ENCODE assay signal across 18 cellular contexts in genomic region chr3:11554666-11555065, GRCh38.
DNase-seq lines count a peak whose midpoint lies in the region; ATAC-seq and TF ChIP-seq lines count a peak whose summit lies in the region.
"Had no signal": no experiment of that assay in that cellular context is flagged by ENCODE, and none has a peak within 500 bp of the region (broad histone marks: within the 10 kb centered on the region; RNA-seq: fewer than 3 reads in every experiment).

No MANE protein-coding gene starts in this region.

- H3K9me3 Mint-ChIP-seq in activated CD8-positive, alpha-beta T cell treated with anti-CD3 and anti-CD28 coated beads, Interleukin-2, amount 10 ng/mL, durations not matched to agents 7 days and 5 days (ENCODE audit: insufficient read depth) = no peaks in the 10 kb centered on the region
- H3K9me3 Mint-ChIP-seq: activated T-helper 2 cell treated with anti-CD3 and anti-CD28 coated beads, Interferon-gamma antibody, Interleukin-2, Interleukin-4, amounts not matched to agents 10 μg/mL and 5 μg/mL and 100 μg/mL, durations not matched to agents 14 hours and 24 hours and 36 hours had no signal

- H3K4me3 Mint-ChIP-seq in activated CD8-positive, alpha-beta T cell treated with anti-CD3 and anti-CD28 coated beads, Interleukin-2, amount 10 ng/mL, durations not matched to agents 7 days and 5 days = no peak overlapping the region
- H3K4me3 Mint-ChIP-seq: brain had no signal

- CTCF ChIA-PET in activated CD8-positive, alpha-beta T cell treated with anti-CD3 and anti-CD28 coated beads, Interleukin-2, amount 10 ng/mL, durations not matched to agents 7 days and 5 days (lab: Charles Lee) = interaction anchor here (1.9 kb wide), 1 partner anchor 175 kb away, joined by 4 read pairs; no protein-coding TSS in a partner anchor

- in situ Hi-C loops in brain microvascular endothelial cell (cut with HindIII; ENCODE audit: low pct_ligation_motif_present, low sequenced_read_pairs) = no loop called here

- no peaks in the 10 kb centered on the region for H3K27me3 Mint-ChIP-seq in activated CD8-positive, alpha-beta T cell treated with anti-CD3 and anti-CD28 coated beads, Interleukin-2, amount 10 ng/mL, durations not matched to agents 7 days and 5 days (ENCODE audit: low read depth)
- H3K27me3 Mint-ChIP-seq: brain had no signal

- H3K9me3 ChIP-seq in osteoblast (ENCODE audit: low read depth, low read length) (no peaks in the 10 kb centered on the region), thoracic aorta (no peaks in the 10 kb centered on the region)
- H3K9me3 ChIP-seq: MG63 had no signal

- H3K27ac Mint-ChIP-seq in activated CD8-positive, alpha-beta T cell treated with anti-CD3 and anti-CD28 coated beads, Interleukin-2, amount 10 ng/mL, durations not matched to agents 7 days and 5 days = no peak overlapping the region

- peaks cover 2% of the 10 kb centered on the region for H3K4me1 Mint-ChIP-seq in activated CD8-positive, alpha-beta T cell treated with anti-CD3 and anti-CD28 coated beads, Interleukin-2, amount 10 ng/mL, durations not matched to agents 7 days and 5 days (ENCODE audit: low read depth)

- no peak overlapping the region for H3K4me2 ChIP-seq in osteoblast (ENCODE audit: insufficient read depth, low read length)

- H3K4me3 ChIP-seq in osteoblast (ENCODE audit: insufficient read depth, low read length) = no peak overlapping the region
- no peak overlapping the region for H3K4me3 ChIP-seq in thoracic aorta
- no peak overlapping the region for H3K4me3 ChIP-seq in brain microvascular endothelial cell (ENCODE audit: low read depth, low read length)
- H3K4me3 ChIP-seq: MG63 had no signal

- no peak for TF ChIP-seq CTCF in VCaP (conservative IDR thresholded peaks at IDR 0.05)
- no peak for TF ChIP-seq CTCF in osteoblast (IDR thresholded peaks at IDR 0.05; ENCODE audit: extremely low read depth, low read depth, low read length)
- TF ChIP-seq CTCF in thoracic aorta (IDR thresholded peaks at IDR 0.05) = no peak
- no peak for TF ChIP-seq CTCF in brain microvascular endothelial cell (IDR thresholded peaks at IDR 0.05; ENCODE audit: low read depth, low read length, missing control alignments)

- H4K20me1 ChIP-seq in osteoblast (ENCODE audit: insufficient read depth, low read length) = peaks cover 20% of the 10 kb centered on the region

- no peak for ATAC-seq in thoracic aorta (ENCODE audit: insufficient number of reproducible peaks, low FRiP score, low read depth)
- no peak for ATAC-seq in activated CD8-positive, alpha-beta T cell treated with anti-CD3 and anti-CD28 coated beads, Interleukin-2, amount 10 ng/mL, durations not matched to agents 7 days and 5 days

- H2AFZ ChIP-seq in osteoblast (ENCODE audit: low read length) = no peak overlapping the region

- H3K27me3 ChIP-seq in osteoblast (ENCODE audit: insufficient read depth, low read length) (no peaks in the 10 kb centered on the region), thoracic aorta (replicated peaks; ENCODE audit: insufficient read depth) (no peaks in the 10 kb centered on the region), brain microvascular endothelial cell (replicated peaks) (no peaks in the 10 kb centered on the region)
- H3K27me3 ChIP-seq: MG63 had no signal

- peak overlapping the region; percentile 93 for H3K27ac ChIP-seq in VCaP
- H3K27ac ChIP-seq in cingulate gyrus (ENCODE audit: low read depth, low read length) = peak overlapping the region; percentile 39
- H3K27ac ChIP-seq in osteoblast (ENCODE audit: low read depth, low read length) = peak overlapping the region; percentile 39
- peak overlapping the region; percentile 75 to 87 for H3K27ac ChIP-seq in thoracic aorta
- H3K27ac ChIP-seq in brain microvascular endothelial cell = no peak overlapping the region

- H3K4me1 ChIP-seq in osteoblast (ENCODE audit: insufficient read depth, low read length) (peaks cover 36% of the 10 kb centered on the region), thoracic aorta (ENCODE audit: control insufficient read depth in 1 of 2, low read depth in 2 of 2) (peaks cover 50 to 68% of the 10 kb centered on the region in 2 donors)

- no peak for DNase-seq in osteoblast (ENCODE audit: insufficient read length, low spot score, missing footprints)
- no peak for DNase-seq in thoracic aorta (ENCODE audit: low spot score)
- no peak for DNase-seq in brain microvascular endothelial cell
- DNase-seq in GDM1 (lab: John Stamatoyannopoulos, UW) = no peak
- DNase-seq in activated CD8-positive, alpha-beta T cell treated with anti-CD3 and anti-CD28 coated beads, Interleukin-2, amount 10 ng/mL, durations not matched to agents 7 days and 5 days = no peak
- DNase-seq: activated CD4-positive, alpha-beta T cell treated with anti-CD3 and anti-CD28 coated beads for 1 hour; DMS79; erythroblast; MG63; NCI-H1417 treated with DMSO at 0.1 percent for 48 hours; NCI-H2107; NCI-H510A treated with DMSO at 0.1 percent for 48 hours; RPMI8226; stimulated activated CD8-positive, alpha-beta memory T cell treated with anti-CD3 and anti-CD28 coated beads, Interleukin-4, amount 100 ng/mL, for 48 hours had no signal

- H3K79me2 ChIP-seq in osteoblast (ENCODE audit: insufficient read depth, low read length) = peaks cover 50% of the 10 kb centered on the region

- H3K36me3 Mint-ChIP-seq in activated CD8-positive, alpha-beta T cell treated with anti-CD3 and anti-CD28 coated beads, Interleukin-2, amount 10 ng/mL, durations not matched to agents 7 days and 5 days (ENCODE audit: low read depth) = peaks cover 41% of the 10 kb centered on the region

- peaks cover 34% of the 10 kb centered on the region for H3K36me3 ChIP-seq in osteoblast (ENCODE audit: insufficient read depth, low read length)
- H3K36me3 ChIP-seq in thoracic aorta = no peaks in the 10 kb centered on the region
- peaks cover 32% of the 10 kb centered on the region for H3K36me3 ChIP-seq in brain microvascular endothelial cell (replicated peaks)

- POLR2A ChIA-PET in activated CD8-positive, alpha-beta T cell treated with anti-CD3 and anti-CD28 coated beads, Interleukin-2, amount 10 ng/mL, durations not matched to agents 7 days and 5 days (lab: Charles Lee) = no interaction called here
